28 cellular contexts compared by ENCODE assay signal in genomic region chr14:67045440-67045839, GRCh38.
"Had no signal": no experiment of that assay in that cellular context is flagged by ENCODE, and none has a peak within 500 bp of the region (broad histone marks: within the 10 kb centered on the region; RNA-seq: fewer than 3 reads in every experiment).

No MANE protein-coding gene starts in this region.

- H3K4me3 Mint-ChIP-seq: activated B cell treated with CpG ODN at 0.5 μM for 24 hours; activated CD8-positive, alpha-beta T cell treated with anti-CD3 and anti-CD28 coated beads for 36 hours; activated naive CD8-positive, alpha-beta T cell; central memory CD8-positive, alpha-beta T cell; dendritic cell treated with granulocyte-macrophage colony-stimulating factor and Interleukin-4, amounts not matched to agents 40 ng/mL and 50 ng/mL, for 4 days; endodermal cell; T-helper 17 cell; T-helper 2 cell treated with Interferon-gamma antibody and Interleukin-4, amounts not matched to agents 5 μg/mL and 100 μg/mL, for 36 hours had no signal

- ATAC-seq: activated CD4-positive, CD25-positive, alpha-beta regulatory T cell treated with anti-CD3 and anti-CD28 coated beads, Interleukin-2, amount 50 U/mL, for 24 hours; activated CD8-positive, alpha-beta T cell treated with anti-CD3 and anti-CD28 coated beads for 36 hours; esophagus mucosa; T-helper 17 cell had no signal

- H3K27me3 ChIP-seq: brain microvascular endothelial cell, dorsolateral prefrontal cortex had no signal

- H3K27ac Mint-ChIP-seq: activated B cell treated with CpG ODN at 0.5 μM for 24 hours; activated CD8-positive, alpha-beta T cell treated with anti-CD3 and anti-CD28 coated beads for 36 hours; activated naive CD8-positive, alpha-beta T cell; dendritic cell treated with granulocyte-macrophage colony-stimulating factor and Interleukin-4, amounts not matched to agents 40 ng/mL and 50 ng/mL, for 4 days; endodermal cell; T-helper 17 cell; T-helper 2 cell treated with Interferon-gamma antibody and Interleukin-4, amounts not matched to agents 5 μg/mL and 100 μg/mL, for 36 hours had no signal

- H3K36me3 ChIP-seq: brain microvascular endothelial cell had no signal

- H3K27me3 Mint-ChIP-seq: activated B cell treated with CpG ODN at 0.5 μM for 24 hours; activated CD8-positive, alpha-beta T cell treated with anti-CD3 and anti-CD28 coated beads for 36 hours; activated naive CD8-positive, alpha-beta T cell; central memory CD8-positive, alpha-beta T cell; dendritic cell treated with granulocyte-macrophage colony-stimulating factor and Interleukin-4, amounts not matched to agents 40 ng/mL and 50 ng/mL, for 4 days; T-helper 17 cell had no signal

- H3K4me3 ChIP-seq: coronary artery, dorsolateral prefrontal cortex had no signal

- DNase-seq: activated B cell treated with CpG ODN at 0.5 μM for 24 hours; activated CD4-positive, alpha-beta T cell treated with anti-CD3 and anti-CD28 coated beads for 48 hours; activated CD4-positive, alpha-beta T cell treated with anti-CD3 and anti-CD28 coated beads, Interleukin-2, amount 50 U/mL, for 1 hour; activated CD4-positive, alpha-beta T cell treated with anti-CD3 and anti-CD28 coated beads, Interleukin-2, amount 50 U/mL, for 48 hours; activated CD8-positive, alpha-beta memory T cell treated with anti-CD3 and anti-CD28 coated beads for 24 hours; activated CD8-positive, alpha-beta T cell treated with anti-CD3 and anti-CD28 coated beads for 36 hours; activated gamma-delta T cell; activated naive CD4-positive, alpha-beta T cell treated with Interleukin-2 at 50 U/mL for 16 hours; activated T-cell treated with anti-CD3 and anti-CD28 coated beads, Interleukin-2, amount 50 U/mL, for 48 hours; amniotic stem cell; anterior cingulate cortex; brain microvascular endothelial cell; dorsolateral prefrontal cortex; effector memory CD4-positive, alpha-beta T cell; endodermal cell; foreskin fibroblast; head of caudate nucleus; T-helper 1 cell; T-helper 17 cell; T1000; WERI-Rb-1 had no signal

- H3K27ac ChIP-seq: brain microvascular endothelial cell, coronary artery, dorsolateral prefrontal cortex, WERI-Rb-1 had no signal

- H3K4me1 Mint-ChIP-seq: activated B cell treated with CpG ODN at 0.5 μM for 24 hours; central memory CD8-positive, alpha-beta T cell; endodermal cell; T-helper 17 cell had no signal
